Comparison of ENCODE assay signal across 8 cellular contexts in the genomic region with DNA sequence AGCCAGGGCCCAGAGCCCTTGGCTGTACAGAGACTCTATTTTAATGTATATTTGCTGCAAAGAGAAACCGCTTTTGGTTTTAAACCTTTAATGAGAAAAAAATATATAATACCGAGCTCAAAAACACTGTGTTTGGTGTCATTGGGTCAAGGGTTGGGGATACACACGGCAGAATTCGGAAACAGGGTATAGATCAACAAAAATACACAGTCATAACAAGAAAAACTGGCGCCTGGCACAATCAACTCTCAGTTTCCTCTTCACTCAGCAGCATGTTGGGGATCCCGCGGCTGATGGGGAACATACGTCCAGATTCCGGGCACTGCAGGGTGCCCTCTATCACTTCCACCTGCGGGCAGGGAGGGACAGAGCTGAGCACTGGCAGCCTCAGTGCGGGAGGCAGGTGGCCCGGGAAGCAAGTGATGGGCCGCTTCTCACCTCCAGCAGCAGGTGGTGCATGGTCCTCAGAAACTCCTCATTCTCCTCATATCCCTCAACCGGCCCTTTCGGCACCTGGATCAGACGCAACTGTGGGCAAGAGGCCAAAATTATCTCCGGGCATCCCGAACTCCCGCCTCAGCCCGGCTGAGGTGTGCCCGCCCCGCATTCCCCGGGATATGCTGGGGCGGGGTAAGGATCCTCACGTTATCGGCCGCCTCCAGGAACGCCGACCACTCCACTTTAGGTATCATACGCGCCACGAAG. TPM values are rescaled to one million over a fixed set of nuclear protein-coding genes. Genes with fewer than 3 reads are reported as not detected.
DNase-seq lines count a peak whose midpoint lies in the region; ATAC-seq, FAIRE-seq and TF ChIP-seq lines count a peak whose summit lies in the region.
"Not testable (repeated sequence)": the region's sequence is repeated elsewhere in the genome, so short reads cannot be mapped to it uniquely, and the experiment has no call there.

No MANE protein-coding gene starts in this region.

- H3K27me3 Mint-ChIP-seq in activated T-cell treated with anti-CD3 and anti-CD28 coated beads, Interleukin-2, amount 50 U/mL, for 24 hours = not testable (repeated sequence)

- peaks cover 49% of the 10 kb centered on the region for H3K4me1 Mint-ChIP-seq in activated T-cell treated with anti-CD3 and anti-CD28 coated beads, Interleukin-2, amount 50 U/mL, for 24 hours (ENCODE audit: low read depth)

- peak overlapping the region; percentile 98 for H3K4me3 Mint-ChIP-seq in activated T-cell treated with anti-CD3 and anti-CD28 coated beads, Interleukin-2, amount 50 U/mL, for 24 hours

- H3K4me2 ChIP-seq in OCI-LY3 (ENCODE audit: low read length) (peak overlapping the region; percentile 72), skeletal muscle satellite cell (ENCODE audit: low read length) (peak overlapping the region; percentile 100)

- H2AFZ ChIP-seq in OCI-LY3 (ENCODE audit: low read depth, low read length) = not testable (repeated sequence)

- H3K4me3 ChIP-seq in AG09309 (ENCODE audit: control insufficient read depth, low read depth, low read length) = peak overlapping the region; percentile 62
- peak overlapping the region; percentile 79 for H3K4me3 ChIP-seq in HUES64 (ENCODE audit: low read length)
- H3K4me3 ChIP-seq in OCI-LY3 (ENCODE audit: low read length) = peak overlapping the region; percentile 85
- peak overlapping the region; percentile 82 for H3K4me3 ChIP-seq in skeletal muscle satellite cell (ENCODE audit: low read length)

- peaks cover 50% of the 10 kb centered on the region for H3K79me2 ChIP-seq in OCI-LY3 (ENCODE audit: low read length)

- H3K9me3 ChIP-seq in HUES64 (ENCODE audit: insufficient read depth, low read depth, low read length); OCI-LY3 (ENCODE audit: insufficient read depth, low read length); skeletal muscle satellite cell (replicated peaks; ENCODE audit: low read length): not testable (repeated sequence)

- H3K27ac ChIP-seq in HUES64 (ENCODE audit: low read depth, low read length) (peak overlapping the region; percentile 98), OCI-LY3 (ENCODE audit: low read length) (peak overlapping the region; percentile 93)

- not testable (repeated sequence) for TF ChIP-seq CTCF in AG09309 (IDR thresholded peaks at IDR 0.05; ENCODE audit: control insufficient read depth, insufficient read depth, low read depth, low read length, missing control alignments); OCI-LY3 (IDR thresholded peaks at IDR 0.05; ENCODE audit: low read depth, low read length)

- peak; percentile 54 for FAIRE-seq in GM19239 (lab: Jason Lieb, UNC)

- peak; percentile 5 for ATAC-seq in left lobe of liver

- H4K20me1 ChIP-seq in OCI-LY3 (ENCODE audit: insufficient read depth, low read length) = not testable (repeated sequence)

- not testable (repeated sequence) for H3K4me1 ChIP-seq in HUES64 (ENCODE audit: insufficient read depth, low read length)
- peaks cover 14% of the 10 kb centered on the region for H3K4me1 ChIP-seq in OCI-LY3 (ENCODE audit: low read length)
- peaks cover 27% of the 10 kb centered on the region for H3K4me1 ChIP-seq in skeletal muscle satellite cell (ENCODE audit: control insufficient read depth, insufficient read depth, low read length)

- peak overlapping the region; percentile 92 for H3K9ac ChIP-seq in HUES64 (ENCODE audit: low read depth, low read length)
- peak overlapping the region; percentile 90 for H3K9ac ChIP-seq in OCI-LY3 (ENCODE audit: low read length)
- peak overlapping the region; percentile 97 for H3K9ac ChIP-seq in skeletal muscle satellite cell (ENCODE audit: low read depth, low read length)

- peaks cover 76% of the 10 kb centered on the region for H3K36me3 Mint-ChIP-seq in activated T-cell treated with anti-CD3 and anti-CD28 coated beads, Interleukin-2, amount 50 U/mL, for 24 hours (ENCODE audit: low read depth)

- H3K36me3 ChIP-seq in HUES64 (ENCODE audit: insufficient read depth, low read length) (peaks cover 41% of the 10 kb centered on the region), OCI-LY3 (replicated peaks; ENCODE audit: low read depth, low read length) (peaks cover 16% of the 10 kb centered on the region), skeletal muscle satellite cell (ENCODE audit: insufficient read depth, low read length) (peaks cover 32% of the 10 kb centered on the region)

- not testable (repeated sequence) for H3K27me3 ChIP-seq in HUES64 (ENCODE audit: insufficient read depth, low read length); OCI-LY3 (ENCODE audit: low read depth, low read length); skeletal muscle satellite cell (ENCODE audit: control insufficient read depth, insufficient read depth, low read length)

- 13% methylated on average over 32 of the region's 32 CpGs for WGBS in HUES64

- peak overlapping the region; percentile 98 for H3K27ac Mint-ChIP-seq in activated T-cell treated with anti-CD3 and anti-CD28 coated beads, Interleukin-2, amount 50 U/mL, for 24 hours

- H3K9me3 Mint-ChIP-seq in activated T-cell treated with anti-CD3 and anti-CD28 coated beads, Interleukin-2, amount 50 U/mL, for 24 hours = not testable (repeated sequence)

- not testable (repeated sequence) for DNase-seq in AG09309 (ENCODE audit: low read depth); GM19239 (ENCODE audit: insufficient read length, low spot score)
- DNase-seq in activated T-cell treated with anti-CD3 and anti-CD28 coated beads, Interleukin-2, amount 50 U/mL, for 24 hours = peak; percentile 72
- peak; percentile 37 for DNase-seq in effector CD4-positive, alpha-beta T cell
- peak; percentile 72 for DNase-seq in left lobe of liver (ENCODE audit: low spot score)

RNA-seq across cellular contexts. Expression of a gene that starts 0.6 kb away (rescaled TPM):
- 232 TPM for polyA plus RNA-seq in HUES64 (2013, experiment 1 of 2)
- 226 TPM for polyA plus RNA-seq in HUES64 (2013, experiment 2 of 2)
- 59.1 TPM for total RNA-seq in left lobe of liver
- 182 and 236 TPM in 2 replicates for total RNA-seq in skeletal muscle satellite cell (2012; rRNA removed)

RNA-seq across cellular contexts. Expression of a gene that starts 1.1 kb away (rescaled TPM):
- 174 TPM for polyA plus RNA-seq in HUES64 (2013, experiment 1 of 2)
- polyA plus RNA-seq in HUES64 (2013, experiment 2 of 2) = 178 TPM
- 96.4 TPM for total RNA-seq in left lobe of liver
- 128 and 144 TPM in 2 replicates for total RNA-seq in skeletal muscle satellite cell (2012; rRNA removed)

RNA-seq across cellular contexts. Expression of a gene that starts 11.4 kb away (rescaled TPM):
- 21.4 TPM for polyA plus RNA-seq in HUES64 (2013, experiment 1 of 2)
- 17.6 TPM for polyA plus RNA-seq in HUES64 (2013, experiment 2 of 2)
- total RNA-seq in left lobe of liver = 53.6 TPM
- 35.5 and 38.0 TPM in 2 replicates for total RNA-seq in skeletal muscle satellite cell (2012; rRNA removed)

RNA-seq across cellular contexts. Expression of a gene that starts 16.6 kb away (rescaled TPM):
- polyA plus RNA-seq in HUES64 (2013, experiment 1 of 2) = not detected
- 0.44 TPM for polyA plus RNA-seq in HUES64 (2013, experiment 2 of 2)
- not detected for total RNA-seq in left lobe of liver
- total RNA-seq in skeletal muscle satellite cell (2012; rRNA removed) = not detected in 2 replicates

RNA-seq across cellular contexts. Expression of a gene that starts 23.2 kb away (rescaled TPM):
- 2.0 TPM for polyA plus RNA-seq in HUES64 (2013, experiment 1 of 2)
- 3.9 TPM for polyA plus RNA-seq in HUES64 (2013, experiment 2 of 2)
- total RNA-seq in left lobe of liver = 4.0 TPM
- 1.5 and 2.0 TPM in 2 replicates for total RNA-seq in skeletal muscle satellite cell (2012; rRNA removed)
